ENCODE assay signal across 1 cellular context in the genomic region with DNA sequence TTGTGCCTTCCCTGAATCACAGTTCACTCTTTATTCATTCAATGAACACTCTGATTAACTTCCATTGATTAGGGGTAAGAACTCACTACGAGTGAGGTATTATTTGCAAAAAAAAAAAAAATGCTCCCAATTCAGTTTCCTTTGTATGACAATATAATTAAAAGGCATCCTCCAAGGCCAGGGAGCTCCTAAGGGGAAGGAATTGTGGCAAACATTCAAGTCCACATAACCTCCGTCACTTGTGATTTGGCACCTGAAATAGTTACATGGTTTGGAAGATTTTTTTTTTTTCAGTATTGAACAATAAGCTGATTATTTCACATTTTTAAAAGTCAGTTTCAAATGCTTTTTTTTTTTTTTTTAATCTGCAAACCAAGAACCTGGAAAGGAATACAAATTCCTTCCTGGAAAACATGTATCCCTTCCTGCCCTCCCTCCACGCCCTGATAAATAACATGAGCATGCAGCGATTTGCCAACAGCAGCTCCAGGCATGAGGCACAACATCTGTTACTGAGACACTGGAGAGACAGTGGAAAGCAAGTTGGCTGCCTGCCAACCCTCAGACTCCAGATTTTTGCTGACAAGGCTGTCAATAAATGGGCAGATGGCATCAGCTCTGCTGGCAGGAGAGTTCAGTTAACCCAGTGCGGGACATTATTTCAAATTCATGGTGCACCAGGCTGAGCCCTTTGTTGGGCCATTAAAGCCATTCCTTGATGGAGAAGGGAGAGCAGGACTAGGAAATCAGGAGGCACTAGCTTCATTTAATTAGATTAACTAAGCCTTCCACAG.
A peak's percentile ranks its signal among the peaks of the same experiment; 100 is the strongest.
TF ChIP-seq lines count a peak whose summit lies in the region.

No MANE protein-coding gene starts in this region.

TF ChIP-seq in SK-N-SH, 30 proteins besides CTCF, POLR2A, EP300 and RAD21 (continued from another document):
- TF ChIP-seq, protein P1, sequence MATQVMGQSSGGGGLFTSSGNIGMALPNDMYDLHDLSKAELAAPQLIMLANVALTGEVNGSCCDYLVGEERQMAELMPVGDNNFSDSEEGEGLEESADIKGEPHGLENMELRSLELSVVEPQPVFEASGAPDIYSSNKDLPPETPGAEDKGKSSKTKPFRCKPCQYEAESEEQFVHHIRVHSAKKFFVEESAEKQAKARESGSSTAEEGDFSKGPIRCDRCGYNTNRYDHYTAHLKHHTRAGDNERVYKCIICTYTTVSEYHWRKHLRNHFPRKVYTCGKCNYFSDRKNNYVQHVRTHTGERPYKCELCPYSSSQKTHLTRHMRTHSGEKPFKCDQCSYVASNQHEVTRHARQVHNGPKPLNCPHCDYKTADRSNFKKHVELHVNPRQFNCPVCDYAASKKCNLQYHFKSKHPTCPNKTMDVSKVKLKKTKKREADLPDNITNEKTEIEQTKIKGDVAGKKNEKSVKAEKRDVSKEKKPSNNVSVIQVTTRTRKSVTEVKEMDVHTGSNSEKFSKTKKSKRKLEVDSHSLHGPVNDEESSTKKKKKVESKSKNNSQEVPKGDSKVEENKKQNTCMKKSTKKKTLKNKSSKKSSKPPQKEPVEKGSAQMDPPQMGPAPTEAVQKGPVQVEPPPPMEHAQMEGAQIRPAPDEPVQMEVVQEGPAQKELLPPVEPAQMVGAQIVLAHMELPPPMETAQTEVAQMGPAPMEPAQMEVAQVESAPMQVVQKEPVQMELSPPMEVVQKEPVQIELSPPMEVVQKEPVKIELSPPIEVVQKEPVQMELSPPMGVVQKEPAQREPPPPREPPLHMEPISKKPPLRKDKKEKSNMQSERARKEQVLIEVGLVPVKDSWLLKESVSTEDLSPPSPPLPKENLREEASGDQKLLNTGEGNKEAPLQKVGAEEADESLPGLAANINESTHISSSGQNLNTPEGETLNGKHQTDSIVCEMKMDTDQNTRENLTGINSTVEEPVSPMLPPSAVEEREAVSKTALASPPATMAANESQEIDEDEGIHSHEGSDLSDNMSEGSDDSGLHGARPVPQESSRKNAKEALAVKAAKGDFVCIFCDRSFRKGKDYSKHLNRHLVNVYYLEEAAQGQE (IDR thresholded peaks at IDR 0.05; ENCODE audit: low read depth, low read length): no peak
- peak; percentile 66 for TF ChIP-seq TCF12 (IDR thresholded peaks at IDR 0.05)
- TF ChIP-seq, protein P2, sequence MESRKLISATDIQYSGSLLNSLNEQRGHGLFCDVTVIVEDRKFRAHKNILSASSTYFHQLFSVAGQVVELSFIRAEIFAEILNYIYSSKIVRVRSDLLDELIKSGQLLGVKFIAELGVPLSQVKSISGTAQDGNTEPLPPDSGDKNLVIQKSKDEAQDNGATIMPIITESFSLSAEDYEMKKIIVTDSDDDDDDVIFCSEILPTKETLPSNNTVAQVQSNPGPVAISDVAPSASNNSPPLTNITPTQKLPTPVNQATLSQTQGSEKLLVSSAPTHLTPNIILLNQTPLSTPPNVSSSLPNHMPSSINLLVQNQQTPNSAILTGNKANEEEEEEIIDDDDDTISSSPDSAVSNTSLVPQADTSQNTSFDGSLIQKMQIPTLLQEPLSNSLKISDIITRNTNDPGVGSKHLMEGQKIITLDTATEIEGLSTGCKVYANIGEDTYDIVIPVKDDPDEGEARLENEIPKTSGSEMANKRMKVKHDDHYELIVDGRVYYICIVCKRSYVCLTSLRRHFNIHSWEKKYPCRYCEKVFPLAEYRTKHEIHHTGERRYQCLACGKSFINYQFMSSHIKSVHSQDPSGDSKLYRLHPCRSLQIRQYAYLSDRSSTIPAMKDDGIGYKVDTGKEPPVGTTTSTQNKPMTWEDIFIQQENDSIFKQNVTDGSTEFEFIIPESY (IDR thresholded peaks at IDR 0.05; ENCODE audit: borderline replicate concordance, low read depth): no peak
- TF ChIP-seq, protein P3, sequence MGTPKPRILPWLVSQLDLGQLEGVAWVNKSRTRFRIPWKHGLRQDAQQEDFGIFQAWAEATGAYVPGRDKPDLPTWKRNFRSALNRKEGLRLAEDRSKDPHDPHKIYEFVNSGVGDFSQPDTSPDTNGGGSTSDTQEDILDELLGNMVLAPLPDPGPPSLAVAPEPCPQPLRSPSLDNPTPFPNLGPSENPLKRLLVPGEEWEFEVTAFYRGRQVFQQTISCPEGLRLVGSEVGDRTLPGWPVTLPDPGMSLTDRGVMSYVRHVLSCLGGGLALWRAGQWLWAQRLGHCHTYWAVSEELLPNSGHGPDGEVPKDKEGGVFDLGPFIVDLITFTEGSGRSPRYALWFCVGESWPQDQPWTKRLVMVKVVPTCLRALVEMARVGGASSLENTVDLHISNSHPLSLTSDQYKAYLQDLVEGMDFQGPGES (IDR thresholded peaks at IDR 0.05; ENCODE audit: low read depth, low read length): no peak
- peak; percentile 66 for TF ChIP-seq NFIC (IDR thresholded peaks at IDR 0.05; ENCODE audit: borderline replicate concordance)
- TF ChIP-seq NRF1 (IDR thresholded peaks at IDR 0.05; ENCODE audit: low read depth, low read length): no peak
- no peak for TF ChIP-seq YY1 (IDR thresholded peaks at IDR 0.05; ENCODE audit: low read depth)
- no peak for TF ChIP-seq TEAD4 (IDR thresholded peaks at IDR 0.05; ENCODE audit: borderline replicate concordance, insufficient read depth)
- TF ChIP-seq GATA2 (CRISPR knock-in tag; IDR thresholded peaks at IDR 0.05): peak; percentile 95
